In genomic region chr1:52551476-52552235, GRCh38 we compare ENCODE assay signal across 8 cellular contexts.
DNase-seq lines count a peak whose midpoint lies in the region; ATAC-seq and TF ChIP-seq lines count a peak whose summit lies in the region.

No MANE protein-coding gene starts in this region.

- H3K36me3 ChIP-seq in rectal smooth muscle tissue (ENCODE audit: control insufficient read depth, insufficient read depth, low read length): no peaks in the 10 kb centered on the region

- peaks cover 8% of the 10 kb centered on the region for H3K4me1 ChIP-seq in rectal smooth muscle tissue (ENCODE audit: control insufficient read depth, insufficient read depth, low read length)

- H3K27ac ChIP-seq in rectal smooth muscle tissue (ENCODE audit: low read depth, low read length): peak overlapping the region; percentile 79

- DNase-seq in GM03348 (ENCODE audit: low spot score) (peak; percentile 34), NCI-H2107 (lab: John Stamatoyannopoulos, UW) (peak; percentile 15), foreskin fibroblast (peak; percentile 35 to 71), GM10266 (ENCODE audit: extremely low spot score) (no peak)
- peak; percentile 57 for DNase-seq in activated T-cell treated with anti-CD3 and anti-CD28 coated beads, Interleukin-2, amount 50 U/mL, for 1 hour

- no peaks in the 10 kb centered on the region for H3K27me3 ChIP-seq in rectal smooth muscle tissue (ENCODE audit: control insufficient read depth, insufficient read depth, low read length)

- peak overlapping the region; percentile 85 for H3K9ac ChIP-seq in rectal smooth muscle tissue (ENCODE audit: low read length)

- H3K4me3 ChIP-seq in foreskin fibroblast (ENCODE audit: low read depth in 1 of 2, low read length in 2 of 2): peak overlapping the region; percentile 83 to 85
- H3K4me3 ChIP-seq in rectal smooth muscle tissue (ENCODE audit: low read length): peak overlapping the region; percentile 83

- ATAC-seq in GM18498 (IDR thresholded peaks at IDR 0.05; ENCODE audit: unreplicated experiment) (no peak), HG03097 (IDR thresholded peaks at IDR 0.05; ENCODE audit: low FRiP score, unreplicated experiment) (no peak)

- no peak for TF ChIP-seq CTCF in foreskin fibroblast (IDR thresholded peaks at IDR 0.05; ENCODE audit: low read depth, low read length)
- no peak for TF ChIP-seq CTCF in GM10266 (IDR thresholded peaks at IDR 0.05; ENCODE audit: control insufficient read depth, insufficient read depth, low read depth, missing control alignments)
